Comparison of ENCODE assay signal across 14 cellular contexts in genomic region chr2:19653336-19653908, GRCh38.
DNase-seq lines count a peak whose midpoint lies in the region; ATAC-seq, FAIRE-seq and TF ChIP-seq lines count a peak whose summit lies in the region.
"Had no signal": no experiment of that assay in that cellular context is flagged by ENCODE, and none has a peak within 500 bp of the region (broad histone marks: within the 10 kb centered on the region; RNA-seq: fewer than 3 reads in every experiment).

No MANE protein-coding gene starts in this region.

- H2BK20ac ChIP-seq in H1 (ENCODE audit: low read length) = no peak overlapping the region

- no peak overlapping the region for H2BK5ac ChIP-seq in H1 (ENCODE audit: low read depth, low read length)

- H2BK120ac ChIP-seq in H1 (replicated peaks; ENCODE audit: low read depth, low read length) = no peak overlapping the region

- H2BK12ac ChIP-seq in H1 (ENCODE audit: low read depth, low read length) = no peak overlapping the region

- no peaks in the 10 kb centered on the region for H3K79me1 ChIP-seq in H1 (ENCODE audit: low read depth, low read length)

- H3K27ac ChIP-seq in HepG2 (ENCODE audit: extremely low read length, insufficient read depth, low read length) = no peak overlapping the region
- no peak overlapping the region for H3K27ac ChIP-seq in right lobe of liver
- H3K27ac ChIP-seq in H1 (ENCODE audit: low read depth, low read length) = no peak overlapping the region
- H3K27ac ChIP-seq in MM.1S (ENCODE audit: low read length) = no peak overlapping the region
- H3K27ac ChIP-seq: BLaER1 treated with 17β-estradiol and CSF1 and Interleukin-3, amounts not matched to agents 10 nM and 100 nM had no signal

- H3K23ac ChIP-seq in H1 (ENCODE audit: insufficient read length) = no peak overlapping the region

- H2AFZ ChIP-seq in HepG2 (ENCODE audit: low read length) (no peak overlapping the region), H1 (ENCODE audit: low read length) (no peak overlapping the region), MM.1S (ENCODE audit: low read length) (no peak overlapping the region)

- no peak overlapping the region for H2BK15ac ChIP-seq in H1 (ENCODE audit: low read length)

- TF ChIP-seq EP300 in HepG2 (IDR thresholded peaks at IDR 0.05; ENCODE audit: low read depth in 2 of 2, low read length in 2 of 2) = no peak
- no peak for TF ChIP-seq EP300 in HepG2 (CRISPR knock-in tag; IDR thresholded peaks at IDR 0.05; ENCODE audit: borderline replicate concordance)
- no peak for TF ChIP-seq EP300 in H1 (IDR thresholded peaks at IDR 0.05; ENCODE audit: borderline replicate concordance in 1 of 2, low read depth in 2 of 2, low read length in 2 of 2)

- H3K27me3 ChIP-seq in HepG2 (ENCODE audit: control insufficient read depth in 1 of 2, insufficient read depth in 2 of 2, low read length in 2 of 2) = peaks cover 0 to 3% of the 10 kb centered on the region in 2 experiments; a peak in 1 of 5 replicates
- no peaks in the 10 kb centered on the region for H3K27me3 ChIP-seq in right lobe of liver
- H3K27me3 ChIP-seq in H1 (replicated peaks in 1 of 4; ENCODE audit: control insufficient read depth in 3 of 4, extremely low read depth in 1 of 4, insufficient read depth in 3 of 4, low read length in 3 of 4) = no peaks in the 10 kb centered on the region
- no peaks in the 10 kb centered on the region for H3K27me3 ChIP-seq in MM.1S (replicated peaks; ENCODE audit: insufficient read depth, low read length)
- H3K27me3 ChIP-seq: BLaER1 treated with 17β-estradiol and CSF1 and Interleukin-3, amounts not matched to agents 10 nM and 100 nM had no signal

- H3K27me3 Mint-ChIP-seq in nephron progenitor cell (ENCODE audit: low read depth, poor library complexity) = peaks cover 7% of the 10 kb centered on the region
- H3K27me3 Mint-ChIP-seq: CD4-positive, CD25-positive, alpha-beta regulatory T cell had no signal

- H3K56ac ChIP-seq in H1 (replicated peaks; ENCODE audit: insufficient read length, low read depth, low read length) = no peak overlapping the region

- H3K23me2 ChIP-seq in H1 (ENCODE audit: low read depth, low read length) = peaks cover 1% of the 10 kb centered on the region; the same call in 1 of the 2 replicates

- no peak overlapping the region for H3K9ac ChIP-seq in HepG2 (ENCODE audit: insufficient read depth, low read depth, low read length)
- H3K9ac ChIP-seq in H1 (replicated peaks in 1 of 4; ENCODE audit: extremely low read depth in 1 of 4, low read depth in 3 of 4, low read length in 3 of 4) = no peak overlapping the region
- no peak overlapping the region for H3K9ac ChIP-seq in MM.1S (ENCODE audit: low read length)
- H3K9ac ChIP-seq: BLaER1 treated with 17β-estradiol and CSF1 and Interleukin-3, amounts not matched to agents 10 nM and 100 nM had no signal

- H3K79me2 ChIP-seq in HepG2 (ENCODE audit: insufficient read depth, low read length) (no peaks in the 10 kb centered on the region), H1 (ENCODE audit: control insufficient read depth in 1 of 2, insufficient read depth in 2 of 2, low read length in 2 of 2) (no peaks in the 10 kb centered on the region), MM.1S (ENCODE audit: low read length) (no peaks in the 10 kb centered on the region)

- DNase-seq in HepG2 (ENCODE audit: low spot score) (no peak), right lobe of liver (no peak), H1 (ENCODE audit: low read depth in 1 of 2, low spot score in 2 of 2) (no peak), nephron progenitor cell (no peak), MM.1S (no peak)
- DNase-seq: ACHN; CD4-positive, CD25-positive, alpha-beta regulatory T cell; DMS53; GF-D8; GOT3 had no signal

- H3K9me3 Mint-ChIP-seq in nephron progenitor cell = peaks cover 4% of the 10 kb centered on the region

- CTCF ChIA-PET in HepG2 (lab: Yijun Ruan, JAX; ENCODE audit: low intra/inter-chr PET ratio, low total read pairs) = no interaction called here
- CTCF ChIA-PET in H1 (lab: Charles Lee; ENCODE audit: partially characterized antibody) = interaction anchor here (0.8 to 1.7 kb wide), 4 partner anchors 10 to 284 kb away, joined by 3 to 5 read pairs (median 4); no protein-coding TSS in a partner anchor

- peak overlapping the region; percentile 10 for H4K91ac ChIP-seq in H1 (replicated peaks; ENCODE audit: insufficient read length, low read length)

- H3K4me2 ChIP-seq in HepG2 (ENCODE audit: low read depth, low read length) = no peak overlapping the region
- H3K4me2 ChIP-seq in H1 (ENCODE audit: insufficient read depth in 1 of 2, low read depth in 2 of 2, low read length in 2 of 2) = no peak overlapping the region
- H3K4me2 ChIP-seq in MM.1S (ENCODE audit: low read depth, low read length) = no peak overlapping the region
- H3K4me2 ChIP-seq: BLaER1 treated with 17β-estradiol and CSF1 and Interleukin-3, amounts not matched to agents 10 nM and 100 nM had no signal

- no peak overlapping the region for H2AK5ac ChIP-seq in H1 (ENCODE audit: low read depth, low read length)

- H3K9me3 ChIP-seq in HepG2 (ENCODE audit: low read length) = no peaks in the 10 kb centered on the region
- H3K9me3 ChIP-seq in right lobe of liver = no peaks in the 10 kb centered on the region
- no peaks in the 10 kb centered on the region for H3K9me3 ChIP-seq in H1 (ENCODE audit: insufficient read depth in 2 of 2, low read depth in 1 of 2, low read length in 1 of 2)
- no peaks in the 10 kb centered on the region for H3K9me3 ChIP-seq in MM.1S (replicated peaks; ENCODE audit: insufficient read depth, low read length)
- H3K9me3 ChIP-seq: BLaER1 treated with 17β-estradiol and CSF1 and Interleukin-3, amounts not matched to agents 10 nM and 100 nM; HAP-1 had no signal

- TF ChIP-seq RAD21 in HepG2 (CRISPR knock-in tag; IDR thresholded peaks at IDR 0.05) (no peak), H1 (IDR thresholded peaks at IDR 0.05 in 1 of 2, conservative IDR thresholded peaks at IDR 0.05 in 1 of 2; ENCODE audit: low read depth in 2 of 2, low read length in 2 of 2) (no peak)

- POLR2A ChIA-PET in HepG2 (lab: Yijun Ruan, JAX) = no interaction called here
- POLR2A ChIA-PET in H1 (lab: Charles Lee; ENCODE audit: partially characterized antibody) = no interaction called here

- no peaks in the 10 kb centered on the region for H3F3A ChIP-seq in MM.1S (ENCODE audit: insufficient read depth, low read length)

- no peak overlapping the region for H4K8ac ChIP-seq in H1 (ENCODE audit: extremely low read depth, insufficient read depth, low read length)

- no peaks in the 10 kb centered on the region for H3K9me2 ChIP-seq in MM.1S (replicated peaks; ENCODE audit: insufficient read depth, low read length)

- H3K4me1 ChIP-seq in HepG2 (ENCODE audit: insufficient read depth, low read length) = no peaks in the 10 kb centered on the region
- no peaks in the 10 kb centered on the region for H3K4me1 ChIP-seq in right lobe of liver
- H3K4me1 ChIP-seq in H1 (replicated peaks in 1 of 4; ENCODE audit: control insufficient read depth in 3 of 4, insufficient read depth in 4 of 4, low read length in 3 of 4) = peaks cover 0 to 3% (median 0%) of the 10 kb centered on the region in 4 experiments; a peak in 1 of 7 replicates
- H3K4me1 ChIP-seq in MM.1S (ENCODE audit: low read length) = no peaks in the 10 kb centered on the region
- H3K4me1 ChIP-seq: BLaER1 treated with 17β-estradiol and CSF1 and Interleukin-3, amounts not matched to agents 10 nM and 100 nM; HAP-1 had no signal

- TF ChIP-seq CTCF in HepG2 (CRISPR knock-in tag; IDR thresholded peaks at IDR 0.05) (no peak), right lobe of liver (IDR thresholded peaks at IDR 0.05) (no peak), H1 (IDR thresholded peaks at IDR 0.05; ENCODE audit: control extremely low read depth in 1 of 3, insufficient read depth in 1 of 3, low read depth in 1 of 3, low read length in 3 of 3) (no peak), nephron progenitor cell (IDR thresholded peaks at IDR 0.05) (no peak), MM.1S (IDR thresholded peaks at IDR 0.05; ENCODE audit: low read length) (no peak)

- H3K4me3 ChIP-seq in HepG2 (replicated peaks in 1 of 3; ENCODE audit: insufficient read depth in 1 of 3, low read depth in 2 of 3, low read length in 3 of 3) = no peak overlapping the region
- no peak overlapping the region for H3K4me3 ChIP-seq in right lobe of liver
- no peak overlapping the region for H3K4me3 ChIP-seq in H1 (ENCODE audit: extremely low read depth in 1 of 4, insufficient read depth in 2 of 4, low read depth in 3 of 4, low read length in 4 of 4)
- no peak overlapping the region for H3K4me3 ChIP-seq in MM.1S (ENCODE audit: low read length)
- H3K4me3 ChIP-seq: BLaER1 treated with 17β-estradiol and CSF1 and Interleukin-3, amounts not matched to agents 10 nM and 100 nM; HAP-1 had no signal

- ATAC-seq in HepG2 = no peak
- ATAC-seq in right lobe of liver = no peak
- no peak for ATAC-seq in GM21528 (IDR thresholded peaks at IDR 0.05; ENCODE audit: low FRiP score, unreplicated experiment)
- ATAC-seq in HG03565 (IDR thresholded peaks at IDR 0.05; ENCODE audit: unreplicated experiment) = no peak

- peaks cover 50% of the 10 kb centered on the region for H3K4me1 Mint-ChIP-seq in nephron progenitor cell
- H3K4me1 Mint-ChIP-seq: CD4-positive, CD25-positive, alpha-beta regulatory T cell had no signal

- H4K20me1 ChIP-seq in HepG2 (ENCODE audit: insufficient read depth, low read length) (no peaks in the 10 kb centered on the region), H1 (replicated peaks in 1 of 2; ENCODE audit: control insufficient read depth in 1 of 2, insufficient read depth in 2 of 2, low read length in 2 of 2) (no peaks in the 10 kb centered on the region), MM.1S (ENCODE audit: insufficient read depth, low read length) (no peaks in the 10 kb centered on the region)
- H4K20me1 ChIP-seq: BLaER1 treated with 17β-estradiol and CSF1 and Interleukin-3, amounts not matched to agents 10 nM and 100 nM had no signal

- no peaks in the 10 kb centered on the region for H3K36me3 Mint-ChIP-seq in nephron progenitor cell (ENCODE audit: low read depth)
- H3K36me3 Mint-ChIP-seq: CD4-positive, CD25-positive, alpha-beta regulatory T cell had no signal

- H3K18ac ChIP-seq in H1 (ENCODE audit: extremely low read depth, low read length) = no peak overlapping the region

- intact Hi-C loops in HepG2 (cut with micrococcal nuclease; ENCODE audit: unreplicated experiment) (no loop called here), right lobe of liver (cut with DNase I) (no loop called here)

- H3K14ac ChIP-seq in H1 (ENCODE audit: insufficient read length) = no peak overlapping the region

- H3K4ac ChIP-seq in H1 (replicated peaks; ENCODE audit: insufficient read length, low read depth, low read length) = no peak overlapping the region

- no TSS peak for BruUV-seq in HepG2 (replicated peaks; lab: Mats Ljungman, UMichigan)

- 58% methylated on average over 14 of the region's 14 CpGs for WGBS in HepG2 (ENCODE audit: low lambda C conversion rate)
- 82% methylated on average over 5 of the region's 14 CpGs for WGBS in right lobe of liver (ENCODE audit: insufficient coverage, low coverage, low lambda C conversion rate, missing lambda C conversion rate)
- 94% methylated on average over 14 of the region's 14 CpGs; no CpG with 5 or more reads in 1 of the 2 experiments for WGBS in H1 (ENCODE audit: extremely low coverage in 1 of 2, insufficient coverage in 1 of 2, insufficient read length in 1 of 2, insufficient replicate concordance in 2 of 2, low coverage in 1 of 2, low lambda C conversion rate in 2 of 2, missing lambda C conversion rate in 1 of 2), 2 experiments

- no peak overlapping the region for H3K4me3 Mint-ChIP-seq in nephron progenitor cell
- H3K4me3 Mint-ChIP-seq: CD4-positive, CD25-positive, alpha-beta regulatory T cell had no signal

- no peak overlapping the region for H4K5ac ChIP-seq in H1 (ENCODE audit: insufficient read length, low read depth, low read length)

- no peak for FAIRE-seq in HepG2 (lab: Jason Lieb, UNC)
- FAIRE-seq in H1 (lab: Jason Lieb, UNC) = no peak

- peak overlapping the region; percentile 17 for H3K27ac Mint-ChIP-seq in nephron progenitor cell
- H3K27ac Mint-ChIP-seq: CD4-positive, CD25-positive, alpha-beta regulatory T cell had no signal

- no peak for TF ChIP-seq POLR2A in HepG2 (IDR thresholded peaks at IDR 0.05; ENCODE audit: insufficient read depth in 1 of 2, low read depth in 2 of 2, low read length in 2 of 2)
- TF ChIP-seq POLR2A in right lobe of liver (IDR thresholded peaks at IDR 0.05) = no peak
- no peak for TF ChIP-seq POLR2A in H1 (IDR thresholded peaks at IDR 0.05; ENCODE audit: control extremely low read depth in 1 of 2, low read depth in 2 of 2, low read length in 2 of 2)

- no peaks in the 10 kb centered on the region for H3K36me3 ChIP-seq in HepG2 (replicated peaks in 1 of 2; ENCODE audit: control insufficient read depth in 1 of 2, insufficient read depth in 2 of 2, low read length in 2 of 2)
- H3K36me3 ChIP-seq in right lobe of liver = no peaks in the 10 kb centered on the region
- H3K36me3 ChIP-seq in H1 (ENCODE audit: control insufficient read depth in 2 of 4, insufficient read depth in 4 of 4, low read length in 3 of 4) = no peaks in the 10 kb centered on the region
- no peaks in the 10 kb centered on the region for H3K36me3 ChIP-seq in MM.1S (replicated peaks; ENCODE audit: insufficient read depth, low read length)
- H3K36me3 ChIP-seq: BLaER1 treated with 17β-estradiol and CSF1 and Interleukin-3, amounts not matched to agents 10 nM and 100 nM; HAP-1 had no signal

- in situ Hi-C loops in HepG2 (cut with HindIII; ENCODE audit: extremely low pct_ligation_motif_present, low pct_unique_long_range_greater_than_20kb) = no loop called here
